Comparison of ENCODE assay signal across 26 cellular contexts in the genomic region with DNA sequence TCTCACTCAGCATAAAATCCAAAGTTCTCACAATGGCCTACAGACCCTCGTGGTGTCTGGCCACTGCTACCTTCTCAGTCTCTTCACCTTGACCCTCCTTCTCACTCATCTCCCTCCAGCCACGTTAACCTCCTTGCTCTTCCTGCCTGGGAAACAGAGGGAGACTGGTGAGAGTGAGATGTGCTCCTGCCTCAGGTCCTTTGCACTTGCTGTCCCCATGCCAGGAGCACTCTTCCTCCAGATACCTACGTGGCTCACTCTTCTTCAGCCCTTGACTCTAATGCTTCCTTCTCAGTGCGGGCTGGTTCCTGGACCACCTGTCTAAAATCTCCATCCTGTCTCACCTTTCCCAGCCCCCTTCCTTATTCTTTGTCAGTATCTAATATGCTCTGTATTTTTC.
"Had no signal": no experiment of that assay in that cellular context is flagged by ENCODE, and none has a peak within 500 bp of the region (broad histone marks: within the 10 kb centered on the region; RNA-seq: fewer than 3 reads in every experiment).

No MANE protein-coding gene starts in this region.

- H3K4me3 Mint-ChIP-seq: activated naive CD8-positive, alpha-beta T cell treated with anti-CD3 and anti-CD28 coated beads, Interleukin-2, amount 10 ng/mL, durations not matched to agents 7 days and 5 days; activated T-cell treated with anti-CD3 and anti-CD28 coated beads, Interleukin-2, amount 50 U/mL, for 72 hours; endodermal cell; naive thymus-derived CD4-positive, alpha-beta T cell; stimulated activated naive B cell treated with anti-CD40 and anti-IgM and Interleukin-4, amounts not matched to agents 10 μg/mL and 1 μg/mL and 100 μg/mL, for 72 hours had no signal

- DNase-seq: activated CD4-positive, alpha-beta T cell treated with anti-CD3 and anti-CD28 coated beads for 48 hours; activated CD4-positive, alpha-beta T cell treated with anti-CD3 and anti-CD28 coated beads, Interleukin-2, amount 50 U/mL, for 48 hours; activated effector memory CD4-positive, alpha-beta T cell treated with Interleukin-2 at 50 U/mL for 16 hours; activated naive CD4-positive, alpha-beta T cell treated with Interleukin-2 at 50 U/mL for 16 hours; activated naive CD8-positive, alpha-beta T cell treated with anti-CD3 and anti-CD28 coated beads, Interleukin-2, amount 10 ng/mL, durations not matched to agents 7 days and 5 days; activated T-cell treated with anti-CD3 and anti-CD28 coated beads, Interleukin-2, amount 50 U/mL, for 72 hours; brain microvascular endothelial cell; caudate nucleus; endodermal cell; foreskin keratinocyte; heart right ventricle; midbrain; naive thymus-derived CD4-positive, alpha-beta T cell; psoas muscle; sigmoid colon; small intestine; stimulated activated CD4-positive, alpha-beta T cell treated with anti-CD3 and anti-CD28 coated beads, Interleukin-1b, Interleukin-23, amount 100 ng/mL, for 48 hours; stimulated activated CD4-positive, alpha-beta T cell treated with anti-CD3 and anti-CD28 coated beads, Interleukin-4, amount 100 ng/mL, for 4 hours; stimulated activated CD8-positive, alpha-beta memory T cell treated with anti-CD3 and anti-CD28 coated beads, Interleukin-4, amount 100 ng/mL, for 48 hours; stimulated activated naive B cell treated with anti-CD40 and anti-IgM and Interleukin-4, amounts not matched to agents 10 μg/mL and 1 μg/mL and 100 μg/mL, for 72 hours; stomach; T-helper 1 cell; tibial artery had no signal

- H3K27ac Mint-ChIP-seq: activated naive CD8-positive, alpha-beta T cell treated with anti-CD3 and anti-CD28 coated beads, Interleukin-2, amount 10 ng/mL, durations not matched to agents 7 days and 5 days; activated T-cell treated with anti-CD3 and anti-CD28 coated beads, Interleukin-2, amount 50 U/mL, for 72 hours; endodermal cell; stimulated activated naive B cell treated with anti-CD40 and anti-IgM and Interleukin-4, amounts not matched to agents 10 μg/mL and 1 μg/mL and 100 μg/mL, for 72 hours had no signal

- H3K9me3 ChIP-seq: esophagus muscularis mucosa, heart right ventricle, neutrophil, psoas muscle, sigmoid colon, stomach, suprapubic skin, tibial artery had no signal

- ATAC-seq: activated T-cell treated with anti-CD3 and anti-CD28 coated beads, Interleukin-2, amount 50 U/mL, for 72 hours; foreskin keratinocyte; heart right ventricle; naive thymus-derived CD4-positive, alpha-beta T cell; psoas muscle; stimulated activated naive B cell treated with anti-CD40 and anti-IgM and Interleukin-4, amounts not matched to agents 10 μg/mL and 1 μg/mL and 100 μg/mL, for 72 hours had no signal

- H3K4me1 ChIP-seq: foreskin keratinocyte had no signal

- H3K9me3 Mint-ChIP-seq: activated naive CD8-positive, alpha-beta T cell treated with anti-CD3 and anti-CD28 coated beads, Interleukin-2, amount 10 ng/mL, durations not matched to agents 7 days and 5 days; activated T-cell treated with anti-CD3 and anti-CD28 coated beads, Interleukin-2, amount 50 U/mL, for 72 hours; endodermal cell; stimulated activated naive B cell treated with anti-CD40 and anti-IgM and Interleukin-4, amounts not matched to agents 10 μg/mL and 1 μg/mL and 100 μg/mL, for 72 hours had no signal

- H3K27me3 ChIP-seq: brain microvascular endothelial cell, esophagus muscularis mucosa, foreskin keratinocyte, heart right ventricle, sigmoid colon, stomach, suprapubic skin, tibial artery had no signal

- H3K27ac ChIP-seq: brain microvascular endothelial cell, esophagus muscularis mucosa, foreskin keratinocyte, neutrophil, psoas muscle, sigmoid colon, stomach, suprapubic skin had no signal

- H3K4me3 ChIP-seq: esophagus muscularis mucosa, heart right ventricle, psoas muscle, sigmoid colon, stomach, suprapubic skin, tibial artery had no signal

- H3K27me3 Mint-ChIP-seq: activated naive CD8-positive, alpha-beta T cell treated with anti-CD3 and anti-CD28 coated beads, Interleukin-2, amount 10 ng/mL, durations not matched to agents 7 days and 5 days; naive thymus-derived CD4-positive, alpha-beta T cell; stimulated activated naive B cell treated with anti-CD40 and anti-IgM and Interleukin-4, amounts not matched to agents 10 μg/mL and 1 μg/mL and 100 μg/mL, for 72 hours had no signal
